8 cellular contexts compared by ENCODE assay signal in the genomic region with DNA sequence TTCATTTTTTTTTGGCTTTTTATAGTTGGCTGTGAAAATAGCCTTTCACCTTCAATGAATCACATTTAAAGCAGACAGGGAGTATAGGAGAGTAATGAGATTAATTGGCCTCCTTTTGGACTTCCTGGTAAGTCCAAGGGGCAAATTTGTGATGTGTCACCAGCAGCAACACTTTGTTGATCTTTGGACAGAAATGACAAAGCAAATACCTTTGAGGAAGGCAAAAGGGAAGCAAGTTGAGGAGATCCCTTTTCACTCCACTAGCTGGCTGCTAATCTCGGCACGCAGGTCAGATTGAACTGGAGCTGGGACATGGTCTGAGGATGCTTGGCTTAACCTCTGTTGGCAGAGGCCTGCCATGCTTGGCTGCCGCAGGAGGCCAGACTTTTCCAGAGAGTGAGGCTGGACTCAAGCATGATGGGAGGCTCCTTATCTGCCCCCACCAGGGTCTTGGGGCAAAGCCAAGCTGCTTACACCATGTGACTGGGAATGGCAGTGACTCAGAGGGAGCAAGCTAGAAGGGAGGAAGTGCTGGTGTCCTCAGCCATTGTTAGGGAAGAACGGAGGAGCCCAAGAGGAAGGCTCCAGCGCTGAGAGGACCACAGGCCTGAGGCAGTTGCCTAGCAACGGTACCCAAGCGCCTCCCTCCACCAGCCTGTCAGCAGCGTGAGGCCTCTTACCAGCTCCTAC.
DNase-seq lines count a peak whose midpoint lies in the region; ATAC-seq, FAIRE-seq and TF ChIP-seq lines count a peak whose summit lies in the region.

No MANE protein-coding gene starts in this region.

- no peak overlapping the region for H3K27ac Mint-ChIP-seq in activated CD8-positive, alpha-beta T cell treated with anti-CD3 and anti-CD28 coated beads, Interleukin-2, amount 10 ng/mL, durations not matched to agents 7 days and 5 days

- no peak overlapping the region for H3K4me3 Mint-ChIP-seq in activated CD8-positive, alpha-beta T cell treated with anti-CD3 and anti-CD28 coated beads, Interleukin-2, amount 10 ng/mL, durations not matched to agents 7 days and 5 days

- 30 to 31% methylated on average over 2 of the region's 8 CpGs for WGBS in gastroesophageal sphincter (ENCODE audit: low coverage in 1 of 2), 2 donors

- peaks cover 4 to 20% (median 17%) of the 10 kb centered on the region in 3 donors for H3K4me1 ChIP-seq in gastroesophageal sphincter

- H3K36me3 Mint-ChIP-seq in activated CD8-positive, alpha-beta T cell treated with anti-CD3 and anti-CD28 coated beads, Interleukin-2, amount 10 ng/mL, durations not matched to agents 7 days and 5 days (ENCODE audit: low read depth) = no peaks in the 10 kb centered on the region

- no peaks in the 10 kb centered on the region for H3K9me3 Mint-ChIP-seq in activated CD8-positive, alpha-beta T cell treated with anti-CD3 and anti-CD28 coated beads, Interleukin-2, amount 10 ng/mL, durations not matched to agents 7 days and 5 days (ENCODE audit: insufficient read depth)

- H3K27me3 ChIP-seq in gastroesophageal sphincter = no peaks in the 10 kb centered on the region

- TF ChIP-seq POLR2A in H54 (IDR thresholded peaks at IDR 0.05; ENCODE audit: low read depth, low read length) (no peak), gastroesophageal sphincter (IDR thresholded peaks at IDR 0.05) (no peak)

- peaks cover 0 to under 1% (median 0%) of the 10 kb centered on the region in 3 donors for H3K9me3 ChIP-seq in gastroesophageal sphincter

- peaks cover 14% of the 10 kb centered on the region for H3K27me3 Mint-ChIP-seq in activated CD8-positive, alpha-beta T cell treated with anti-CD3 and anti-CD28 coated beads, Interleukin-2, amount 10 ng/mL, durations not matched to agents 7 days and 5 days (ENCODE audit: low read depth)

- FAIRE-seq in H54 (lab: Jason Lieb, UNC) = peak; percentile 68

- peak in 2 of 4 experiments; percentile 10 to 24 for TF ChIP-seq CTCF in gastroesophageal sphincter (IDR thresholded peaks at IDR 0.05)

- H3K36me3 ChIP-seq in gastroesophageal sphincter = no peaks in the 10 kb centered on the region

- no peak for TF ChIP-seq EP300 in gastroesophageal sphincter (IDR thresholded peaks at IDR 0.05)

- POLR2A ChIA-PET in activated CD8-positive, alpha-beta T cell treated with anti-CD3 and anti-CD28 coated beads, Interleukin-2, amount 10 ng/mL, durations not matched to agents 7 days and 5 days (lab: Charles Lee) = no interaction called here

- peak; percentile 70 for DNase-seq in H54 (ENCODE audit: insufficient read length, low spot score)
- peak; percentile 58 for DNase-seq in RPMI7951 (ENCODE audit: low read depth)
- peak; percentile 44 for DNase-seq in pons (ENCODE audit: low spot score)
- DNase-seq in activated CD8-positive, alpha-beta T cell treated with anti-CD3 and anti-CD28 coated beads, Interleukin-2, amount 10 ng/mL, durations not matched to agents 7 days and 5 days = no peak
- no peak for DNase-seq in activated T-cell treated with anti-CD3 and anti-CD28 coated beads for 4 hours

- H3K4me1 Mint-ChIP-seq in activated CD8-positive, alpha-beta T cell treated with anti-CD3 and anti-CD28 coated beads, Interleukin-2, amount 10 ng/mL, durations not matched to agents 7 days and 5 days (ENCODE audit: low read depth) = no peaks in the 10 kb centered on the region

- CTCF ChIA-PET in activated CD8-positive, alpha-beta T cell treated with anti-CD3 and anti-CD28 coated beads, Interleukin-2, amount 10 ng/mL, durations not matched to agents 7 days and 5 days (lab: Charles Lee) = no interaction called here

- peak overlapping the region; percentile 29 to 84 (median 72) for H3K27ac ChIP-seq in gastroesophageal sphincter

- no peak overlapping the region for H3K4me3 ChIP-seq in gastroesophageal sphincter

- ATAC-seq in gastroesophageal sphincter = peak; percentile 72
- no peak for ATAC-seq in GM21423 (IDR thresholded peaks at IDR 0.05; ENCODE audit: unreplicated experiment)
- no peak for ATAC-seq in GM19023 (IDR thresholded peaks at IDR 0.05; ENCODE audit: unreplicated experiment)
- no peak for ATAC-seq in activated CD8-positive, alpha-beta T cell treated with anti-CD3 and anti-CD28 coated beads, Interleukin-2, amount 10 ng/mL, durations not matched to agents 7 days and 5 days

Comparison
In these comparisons a context has a peak if more than half of its experiments do, and no peak if none do; other contexts are left out.
1. DNase-seq: peak in H54 (single experiment), RPMI7951 (single experiment) and pons (single experiment); none in activated CD8-positive, alpha-beta T cell treated with anti-CD3 and anti-CD28 coated beads, Interleukin-2, amount 10 ng/mL, durations not matched to agents 7 days and 5 days (single experiment) and activated T-cell treated with anti-CD3 and anti-CD28 coated beads for 4 hours (single experiment).